In the genomic region with DNA sequence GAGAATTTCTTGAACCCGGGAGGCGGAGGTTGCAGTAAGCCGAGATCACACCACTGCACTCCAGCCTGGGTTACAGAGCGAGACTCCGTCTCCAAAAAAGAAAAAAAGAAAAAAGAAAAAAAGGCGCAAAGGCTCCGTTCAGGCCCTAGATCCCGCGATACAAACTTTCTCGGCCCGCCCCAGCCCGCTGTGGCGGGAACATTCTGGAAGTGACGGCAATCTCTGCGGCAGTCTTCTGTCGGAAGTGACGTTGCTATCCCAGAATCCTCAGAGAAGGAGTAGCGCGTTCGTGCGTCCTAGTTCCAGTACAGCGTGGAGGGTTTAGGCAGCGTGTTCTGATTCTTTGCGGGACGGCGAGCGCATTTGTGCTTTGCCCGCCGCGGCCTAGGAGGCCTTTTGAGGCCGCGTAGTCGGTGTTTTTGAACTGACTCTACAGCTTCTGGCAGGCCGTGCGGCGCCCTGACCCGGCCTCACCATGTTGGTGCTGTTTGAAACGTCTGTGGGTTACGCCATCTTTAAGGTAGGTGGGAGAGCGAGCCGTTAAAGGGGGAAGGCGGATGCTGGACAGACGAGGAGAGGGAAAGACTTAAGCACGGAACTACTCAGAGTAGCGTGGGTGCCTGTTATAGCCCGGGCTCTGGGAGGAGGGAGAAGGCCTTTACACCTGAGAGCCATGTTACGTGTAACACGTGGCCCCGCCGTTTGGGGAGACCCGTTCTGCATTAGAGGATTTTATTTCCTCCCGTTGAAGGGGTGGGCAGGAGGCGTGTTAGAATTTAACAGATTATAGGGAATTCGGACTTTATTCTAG, we compare ENCODE assay signal across 8 cellular contexts. TPM values are rescaled to one million over a fixed set of nuclear protein-coding genes. Genes with fewer than 3 reads are reported as not detected.
DNase-seq lines count a peak whose midpoint lies in the region; ATAC-seq and TF ChIP-seq lines count a peak whose summit lies in the region.

A gene with protein sequence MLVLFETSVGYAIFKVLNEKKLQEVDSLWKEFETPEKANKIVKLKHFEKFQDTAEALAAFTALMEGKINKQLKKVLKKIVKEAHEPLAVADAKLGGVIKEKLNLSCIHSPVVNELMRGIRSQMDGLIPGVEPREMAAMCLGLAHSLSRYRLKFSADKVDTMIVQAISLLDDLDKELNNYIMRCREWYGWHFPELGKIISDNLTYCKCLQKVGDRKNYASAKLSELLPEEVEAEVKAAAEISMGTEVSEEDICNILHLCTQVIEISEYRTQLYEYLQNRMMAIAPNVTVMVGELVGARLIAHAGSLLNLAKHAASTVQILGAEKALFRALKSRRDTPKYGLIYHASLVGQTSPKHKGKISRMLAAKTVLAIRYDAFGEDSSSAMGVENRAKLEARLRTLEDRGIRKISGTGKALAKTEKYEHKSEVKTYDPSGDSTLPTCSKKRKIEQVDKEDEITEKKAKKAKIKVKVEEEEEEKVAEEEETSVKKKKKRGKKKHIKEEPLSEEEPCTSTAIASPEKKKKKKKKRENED (plus strand): TSS at position 297 of the 811 bp plus-strand sequence. CDS start 179 bp downstream, at position 476.

- H3K4me3 Mint-ChIP-seq in activated CD4-positive, alpha-beta T cell treated with anti-CD3 and anti-CD28 coated beads for 36 hours, result no peak within 1 kb of the TSS

- H3K4me3 ChIP-seq in choroid plexus epithelial cell (ENCODE audit: low read depth, low read length), result peak within 1 kb of the TSS; percentile 89

- no peaks in the 10 kb centered on the region for H3K9me3 Mint-ChIP-seq in activated CD4-positive, alpha-beta T cell treated with anti-CD3 and anti-CD28 coated beads for 36 hours (ENCODE audit: low read depth)

- H3K27ac Mint-ChIP-seq in activated CD4-positive, alpha-beta T cell treated with anti-CD3 and anti-CD28 coated beads for 36 hours, result peak within 1 kb of the TSS; percentile 78

- peak; percentile 87 for ATAC-seq in HG03442 (IDR thresholded peaks at IDR 0.05; ENCODE audit: unreplicated experiment)
- peak; percentile 84 for ATAC-seq in activated CD4-positive, alpha-beta T cell treated with anti-CD3 and anti-CD28 coated beads for 36 hours

- DNase-seq in Ammon's horn (ENCODE audit: low spot score), result peak; percentile 97
- peak; percentile 74 for DNase-seq in GM19238 (ENCODE audit: insufficient read length, low spot score)
- DNase-seq in NCI-H524 (lab: John Stamatoyannopoulos, UW), result peak; percentile 87 to 90
- DNase-seq in activated CD4-positive, alpha-beta T cell treated with anti-CD3 and anti-CD28 coated beads for 36 hours, result peak; percentile 95
- DNase-seq in choroid plexus epithelial cell (ENCODE audit: low read depth), result peak; percentile 96
- peak; percentile 89 for DNase-seq in kidney glomerular epithelial cell (lab: John Stamatoyannopoulos, UW)
- DNase-seq in stimulated activated CD4-positive, alpha-beta T cell treated with anti-CD3 and anti-CD28 coated beads, Interleukin-1b, Interleukin-23, amount 100 ng/mL, for 1 hour (ENCODE audit: low read depth in 2 of 2), result peak; percentile 59 to 69

- no peak for TF ChIP-seq CTCF in choroid plexus epithelial cell (conservative IDR thresholded peaks at IDR 0.05; ENCODE audit: low read depth, low read length)

- intact Hi-C loops in activated CD4-positive, alpha-beta T cell treated with anti-CD3 and anti-CD28 coated beads for 36 hours (cut with DNase I, micrococcal nuclease), result loop anchor here (1.0 to 10.0 kb wide), 14 partner anchors 13 to 1453 kb away; a partner anchor contains a TSS

- POLR2A ChIA-PET in activated CD4-positive, alpha-beta T cell treated with anti-CD3 and anti-CD28 coated beads for 36 hours (lab: Charles Lee), result interaction anchor here (0.8 to 6.7 kb wide), 4 partner anchors 12 to 1269 kb away, joined by 3 to 80 read pairs (median 6); a partner anchor contains a TSS

- CTCF ChIA-PET in activated CD4-positive, alpha-beta T cell treated with anti-CD3 and anti-CD28 coated beads for 36 hours (lab: Charles Lee), result no interaction called here

- peaks cover 15% of the 10 kb centered on the region for H3K4me1 Mint-ChIP-seq in activated CD4-positive, alpha-beta T cell treated with anti-CD3 and anti-CD28 coated beads for 36 hours

- H3K27me3 Mint-ChIP-seq in activated CD4-positive, alpha-beta T cell treated with anti-CD3 and anti-CD28 coated beads for 36 hours, result no peaks in the 10 kb centered on the region

- peaks cover 21% of the 10 kb centered on the region for H3K36me3 Mint-ChIP-seq in activated CD4-positive, alpha-beta T cell treated with anti-CD3 and anti-CD28 coated beads for 36 hours (ENCODE audit: low read depth)

RNA-seq across cellular contexts. Expression of the gene that starts here (rescaled TPM):
- total RNA-seq in activated CD4-positive, alpha-beta T cell treated with anti-CD3 and anti-CD28 coated beads for 36 hours, result 100 to 1,000 TPM; 160 to 180 TPM

Comparison
In these comparisons a context has a peak if more than half of its experiments do, and no peak if none do; other contexts are left out.
1. Peak in every context shown above with its lines: DNase-seq, ATAC-seq and H3K4me3 ChIP-seq.